ENCODE assay signal across 21 cellular contexts in genomic region chr12:2246358-2246757, GRCh38.
DNase-seq lines count a peak whose midpoint lies in the region; FAIRE-seq and TF ChIP-seq lines count a peak whose summit lies in the region.
"Had no signal": no experiment of that assay in that cellular context is flagged by ENCODE, and none has a peak within 500 bp of the region (broad histone marks: within the 10 kb centered on the region; RNA-seq: fewer than 3 reads in every experiment).

No MANE protein-coding gene starts in this region.

- H3K23me2 ChIP-seq in H1 (ENCODE audit: low read depth, low read length): no peaks in the 10 kb centered on the region

- H4K91ac ChIP-seq in H1 (replicated peaks; ENCODE audit: insufficient read length, low read length): peak overlapping the region; percentile 48

- H3K56ac ChIP-seq in H1 (replicated peaks; ENCODE audit: insufficient read length, low read depth, low read length): no peak overlapping the region

- peak overlapping the region; percentile 46; the same call in 1 of the 2 replicates for H2BK12ac ChIP-seq in H1 (ENCODE audit: low read depth, low read length)

- TF ChIP-seq CTCF in H1 (IDR thresholded peaks at IDR 0.05; ENCODE audit: control extremely low read depth in 1 of 3, insufficient read depth in 1 of 3, low read depth in 1 of 3, low read length in 3 of 3) (no peak), MM.1S (IDR thresholded peaks at IDR 0.05; ENCODE audit: low read length) (no peak), smooth muscle cell (IDR thresholded peaks at IDR 0.05; ENCODE audit: borderline replicate concordance, insufficient read depth, poor library complexity, severe bottlenecking) (no peak)

- H3K27ac ChIP-seq in H1 (ENCODE audit: low read depth, low read length) (no peak overlapping the region), rectal smooth muscle tissue (ENCODE audit: low read depth, low read length) (peak overlapping the region; percentile 38), MM.1S (ENCODE audit: low read length) (no peak overlapping the region), smooth muscle cell (ENCODE audit: low read depth) (no peak overlapping the region)
- H3K27ac ChIP-seq: A549, BLaER1, KMS-11, SK-N-MC had no signal

- no peak for TF ChIP-seq POLR2A in H1 (IDR thresholded peaks at IDR 0.05; ENCODE audit: control extremely low read depth in 1 of 2, low read depth in 2 of 2, low read length in 2 of 2)

- H3K36me3 ChIP-seq in H1 (ENCODE audit: control insufficient read depth in 2 of 4, insufficient read depth in 4 of 4, low read length in 3 of 4) (no peaks in the 10 kb centered on the region), rectal smooth muscle tissue (ENCODE audit: control insufficient read depth, insufficient read depth, low read length) (no peaks in the 10 kb centered on the region), MM.1S (replicated peaks; ENCODE audit: insufficient read depth, low read length) (no peaks in the 10 kb centered on the region), smooth muscle cell (ENCODE audit: low read depth) (no peaks in the 10 kb centered on the region)
- H3K36me3 ChIP-seq: BLaER1 had no signal

- H3K9me3 ChIP-seq in H1 (ENCODE audit: insufficient read depth in 2 of 2, low read depth in 1 of 2, low read length in 1 of 2): no peaks in the 10 kb centered on the region
- no peaks in the 10 kb centered on the region for H3K9me3 ChIP-seq in MM.1S (replicated peaks; ENCODE audit: insufficient read depth, low read length)
- no peaks in the 10 kb centered on the region for H3K9me3 ChIP-seq in smooth muscle cell (replicated peaks; ENCODE audit: low read depth)
- H3K9me3 ChIP-seq: A549, BLaER1 had no signal

- no peak overlapping the region for H2BK120ac ChIP-seq in H1 (replicated peaks; ENCODE audit: low read depth, low read length)

- H3K4me2 ChIP-seq in H1 (ENCODE audit: insufficient read depth in 1 of 2, low read depth in 2 of 2, low read length in 2 of 2): no peak overlapping the region
- H3K4me2 ChIP-seq in MM.1S (ENCODE audit: low read depth, low read length): no peak overlapping the region
- no peak overlapping the region for H3K4me2 ChIP-seq in smooth muscle cell
- H3K4me2 ChIP-seq: A549, KMS-11 had no signal

- no peak for FAIRE-seq in H1 (lab: Jason Lieb, UNC)
- FAIRE-seq: A549, H54 had no signal

- no peak overlapping the region for H2BK15ac ChIP-seq in H1 (ENCODE audit: low read length)

- no peak overlapping the region for H3K14ac ChIP-seq in H1 (ENCODE audit: insufficient read length)

- no peaks in the 10 kb centered on the region for H4K20me1 ChIP-seq in H1 (replicated peaks in 1 of 2; ENCODE audit: control insufficient read depth in 1 of 2, insufficient read depth in 2 of 2, low read length in 2 of 2)
- no peaks in the 10 kb centered on the region for H4K20me1 ChIP-seq in MM.1S (ENCODE audit: insufficient read depth, low read length)
- no peaks in the 10 kb centered on the region for H4K20me1 ChIP-seq in smooth muscle cell (ENCODE audit: low read depth)
- H4K20me1 ChIP-seq: BLaER1 had no signal

- peak overlapping the region; percentile 76; the same call in 1 of the 2 replicates for H2BK20ac ChIP-seq in H1 (ENCODE audit: low read length)

- H3K4me1 ChIP-seq in H1 (replicated peaks in 1 of 4; ENCODE audit: control insufficient read depth in 3 of 4, insufficient read depth in 4 of 4, low read length in 3 of 4): peaks cover 10 to 24% (median 21%) of the 10 kb centered on the region in 4 experiments
- H3K4me1 ChIP-seq in rectal smooth muscle tissue (ENCODE audit: control insufficient read depth, insufficient read depth, low read length): peaks cover 49% of the 10 kb centered on the region
- H3K4me1 ChIP-seq in MM.1S (ENCODE audit: low read length): peaks cover 24% of the 10 kb centered on the region
- H3K4me1 ChIP-seq in smooth muscle cell (ENCODE audit: low read depth): peaks cover 22% of the 10 kb centered on the region
- H3K4me1 ChIP-seq: A549 had no signal

- H2AFZ ChIP-seq in H1 (ENCODE audit: low read length) (no peak overlapping the region), MM.1S (ENCODE audit: low read length) (no peak overlapping the region), smooth muscle cell (ENCODE audit: low read depth) (no peak overlapping the region)

- no peak for TF ChIP-seq RAD21 in H1 (IDR thresholded peaks at IDR 0.05 in 1 of 2, conservative IDR thresholded peaks at IDR 0.05 in 1 of 2; ENCODE audit: low read depth in 2 of 2, low read length in 2 of 2)

- H3K27me3 ChIP-seq in H1 (replicated peaks in 1 of 4; ENCODE audit: control insufficient read depth in 3 of 4, extremely low read depth in 1 of 4, insufficient read depth in 3 of 4, low read length in 3 of 4) (no peaks in the 10 kb centered on the region), rectal smooth muscle tissue (ENCODE audit: control insufficient read depth, insufficient read depth, low read length) (no peaks in the 10 kb centered on the region), MM.1S (replicated peaks; ENCODE audit: insufficient read depth, low read length) (no peaks in the 10 kb centered on the region), smooth muscle cell (ENCODE audit: low read depth) (no peaks in the 10 kb centered on the region)
- H3K27me3 ChIP-seq: BLaER1 had no signal

- H2BK5ac ChIP-seq in H1 (ENCODE audit: low read depth, low read length): no peak overlapping the region

- H3F3A ChIP-seq in MM.1S (ENCODE audit: insufficient read depth, low read length) (peaks cover 3% of the 10 kb centered on the region; the same call in 1 of the 2 replicates), smooth muscle cell (ENCODE audit: low read depth) (peaks cover 10% of the 10 kb centered on the region)

- no peak for TF ChIP-seq EP300 in H1 (IDR thresholded peaks at IDR 0.05; ENCODE audit: borderline replicate concordance in 1 of 2, low read depth in 2 of 2, low read length in 2 of 2)

- H3K79me2 ChIP-seq in H1 (ENCODE audit: control insufficient read depth in 1 of 2, insufficient read depth in 2 of 2, low read length in 2 of 2) (no peaks in the 10 kb centered on the region), MM.1S (ENCODE audit: low read length) (no peaks in the 10 kb centered on the region), smooth muscle cell (ENCODE audit: low read depth) (no peaks in the 10 kb centered on the region)

- no peak overlapping the region for H4K5ac ChIP-seq in H1 (ENCODE audit: insufficient read length, low read depth, low read length)

- no peak overlapping the region for H3K4me3 ChIP-seq in H1 (ENCODE audit: extremely low read depth in 1 of 4, insufficient read depth in 2 of 4, low read depth in 3 of 4, low read length in 4 of 4)
- no peak overlapping the region for H3K4me3 ChIP-seq in rectal smooth muscle tissue (ENCODE audit: low read length)
- no peak overlapping the region for H3K4me3 ChIP-seq in MM.1S (ENCODE audit: low read length)
- no peak overlapping the region for H3K4me3 ChIP-seq in smooth muscle cell
- H3K4me3 ChIP-seq: A549, BLaER1, SK-N-MC had no signal

- no peak overlapping the region for H3K23ac ChIP-seq in H1 (ENCODE audit: insufficient read length)

- POLR2A ChIA-PET in H1 (lab: Charles Lee; ENCODE audit: partially characterized antibody): interaction anchor here (0.7 kb wide), 1 partner anchor 182 kb away, joined by 3 read pairs; no protein-coding TSS in a partner anchor

- H3K9me2 ChIP-seq in MM.1S (replicated peaks; ENCODE audit: insufficient read depth, low read length): no peaks in the 10 kb centered on the region

- no peaks in the 10 kb centered on the region for H3K79me1 ChIP-seq in H1 (ENCODE audit: low read depth, low read length)

- H3K4ac ChIP-seq in H1 (replicated peaks; ENCODE audit: insufficient read length, low read depth, low read length): no peak overlapping the region

- CTCF ChIA-PET in H1 (lab: Charles Lee; ENCODE audit: partially characterized antibody): interaction anchor here (1.5 to 1.7 kb wide), 2 partner anchors 45 to 213 kb away, joined by 3 to 4 read pairs; no protein-coding TSS in a partner anchor

- H4K8ac ChIP-seq in H1 (ENCODE audit: extremely low read depth, insufficient read depth, low read length): no peak overlapping the region

- DNase-seq in EH (ENCODE audit: low read depth): peak; percentile 53
- peak; percentile 23 to 64 for DNase-seq in NCI-H526 (lab: John Stamatoyannopoulos, UW)
- DNase-seq in H1 (ENCODE audit: low read depth in 1 of 2, low spot score in 2 of 2): no peak
- no peak for DNase-seq in SW480 (ENCODE audit: low spot score)
- DNase-seq in MM.1S: no peak
- DNase-seq in smooth muscle cell (lab: John Stamatoyannopoulos, UW; ENCODE audit: unreplicated experiment): no peak
- DNase-seq in Ammon's horn (ENCODE audit: low spot score): no peak
- DNase-seq: Calu3; CD4-positive, alpha-beta memory T cell; NCI-H1436; NCI-H2029; NCI-H2171; NCI-H446; NK-92 treated with Interleukin-12 subunit alpha and Interleukin-12 subunit beta, amount 100 ng/mL, for 24 hours; SHP77 had no signal

- H3K9ac ChIP-seq in H1 (replicated peaks in 1 of 4; ENCODE audit: extremely low read depth in 1 of 4, low read depth in 3 of 4, low read length in 3 of 4) (no peak overlapping the region), rectal smooth muscle tissue (ENCODE audit: low read length) (no peak overlapping the region), MM.1S (ENCODE audit: low read length) (no peak overlapping the region), smooth muscle cell (ENCODE audit: low read depth) (no peak overlapping the region)
- H3K9ac ChIP-seq: BLaER1, KMS-11 had no signal

- 90% methylated on average over 10 of the region's 10 CpGs; no CpG with 5 or more reads in 1 of the 2 experiments for WGBS in H1 (ENCODE audit: extremely low coverage in 1 of 2, insufficient coverage in 1 of 2, insufficient read length in 1 of 2, insufficient replicate concordance in 2 of 2, low coverage in 1 of 2, low lambda C conversion rate in 2 of 2, missing lambda C conversion rate in 1 of 2), 2 experiments
- WGBS in smooth muscle cell (ENCODE audit: low lambda C conversion rate): 88% methylated on average over 10 of the region's 10 CpGs

- H2AK5ac ChIP-seq in H1 (ENCODE audit: low read depth, low read length): peak overlapping the region; percentile 76; the same call in 1 of the 2 replicates

- H3K18ac ChIP-seq in H1 (ENCODE audit: extremely low read depth, low read length): no peak overlapping the region

TF ChIP-seq in H1, 55 proteins besides CTCF, POLR2A, EP300 and RAD21 (continues in another document):
- TF ChIP-seq TAF7 (optimal IDR thresholded peaks at IDR 0.05; ENCODE audit: borderline replicate concordance, low read depth, low read length) (no peak), NRF1 (IDR thresholded peaks at IDR 0.05; ENCODE audit: low read depth, low read length) (no peak), TEAD4 (IDR thresholded peaks at IDR 0.05; ENCODE audit: low read depth, low read length) (no peak), CHD1 (IDR thresholded peaks at IDR 0.05; ENCODE audit: low read depth, low read length) (no peak), KDM5A (IDR thresholded peaks at IDR 0.05; ENCODE audit: low read length) (no peak), NANOG (IDR thresholded peaks at IDR 0.05; ENCODE audit: insufficient read depth, low read depth, low read length, poor library complexity, severe bottlenecking) (no peak), PHF8 (conservative IDR thresholded peaks at IDR 0.05; ENCODE audit: low read depth, low read length) (no peak), KDM4A (IDR thresholded peaks at IDR 0.05; ENCODE audit: low read depth, low read length, severe bottlenecking) (no peak), SP4 (IDR thresholded peaks at IDR 0.05; ENCODE audit: low read length) (no peak), JUN (IDR thresholded peaks at IDR 0.05; ENCODE audit: low read depth, low read length) (no peak)

Comparison
In these comparisons a context has a peak if more than half of its experiments do, and no peak if none do; other contexts are left out.
1. DNase-seq: peak in EH (single experiment) and NCI-H526 (2 of 2); none in H1 (0 of 2), SW480 (single experiment), MM.1S (single experiment), smooth muscle cell (single experiment) and Ammon's horn (single experiment).